20 cellular contexts compared by ENCODE assay signal in genomic region chr16:83840060-83840617, GRCh38.
"Had no signal": no experiment of that assay in that cellular context is flagged by ENCODE, and none has a peak within 500 bp of the region (broad histone marks: within the 10 kb centered on the region; RNA-seq: fewer than 3 reads in every experiment).

No MANE protein-coding gene starts in this region.

- H3K27ac ChIP-seq: coronary artery, gastrocnemius medialis, heart right ventricle, ovary, stomach, thoracic aorta, transverse colon had no signal

- H3K4me3 Mint-ChIP-seq: natural killer cell, neural crest cell had no signal

- DNase-seq: effector CD4-positive, alpha-beta T cell; gastrocnemius medialis; heart right ventricle; hypothalamus; left colon; left ventricle myocardium superior; natural killer cell; nucleus accumbens; ovary; right cardiac atrium; small intestine; stimulated activated CD4-positive, alpha-beta T cell treated with anti-CD3 and anti-CD28 coated beads, Interleukin-12 subunit alpha, Interleukin-12 subunit beta, amount 100 ng/mL, for 4 hours; stimulated activated naive CD4-positive, alpha-beta T cell; stomach; substantia nigra; transverse colon had no signal

- H3K27me3 ChIP-seq: gastrocnemius medialis, ovary, transverse colon had no signal

- H3K27ac Mint-ChIP-seq: natural killer cell had no signal

- H3K9me3 ChIP-seq: gastrocnemius medialis, heart right ventricle, ovary, stomach, thoracic aorta, transverse colon had no signal

- ATAC-seq: gastrocnemius medialis, heart right ventricle, left colon, left ventricle myocardium superior, natural killer cell, right cardiac atrium had no signal

- H3K36me3 ChIP-seq: gastrocnemius medialis, heart right ventricle, ovary, stomach, thoracic aorta, transverse colon had no signal

- H3K36me3 Mint-ChIP-seq: natural killer cell had no signal

- H3K9me3 Mint-ChIP-seq: natural killer cell had no signal

- H3K4me3 ChIP-seq: coronary artery, gastrocnemius medialis, heart right ventricle, lung, ovary, stomach, thoracic aorta, transverse colon had no signal
